9 cellular contexts compared by ENCODE assay signal in genomic region chr4:3760346-3760745, GRCh38. TPM values are rescaled to one million over a fixed set of nuclear protein-coding genes. Genes with fewer than 3 reads are reported as not detected.
"Had no signal": no experiment of that assay in that cellular context is flagged by ENCODE, and none has a peak within 500 bp of the region (broad histone marks: within the 10 kb centered on the region; RNA-seq: fewer than 3 reads in every experiment).

No MANE protein-coding gene starts in this region.

- H3K4me3 ChIP-seq: GM23248 had no signal

- DNase-seq: GM23248, GOT3, H9, HCEC 1CT, KBM-7 had no signal

- H2AFZ ChIP-seq: GM23248 had no signal

- H3K9ac ChIP-seq: GM23248, KMS-11 had no signal

- H3K4me2 ChIP-seq: KMS-11 had no signal

- FAIRE-seq: H54, HTR-8/SVneo had no signal

- H3K27ac ChIP-seq: GM23248, KMS-11 had no signal

RNA-seq across cellular contexts. Expression of gene ADRA2C, which starts 5.8 kb away (rescaled TPM):
- polyA plus RNA-seq: IgD-negative memory B cell had no signal
